8 cellular contexts compared by ENCODE assay signal in the genomic region with DNA sequence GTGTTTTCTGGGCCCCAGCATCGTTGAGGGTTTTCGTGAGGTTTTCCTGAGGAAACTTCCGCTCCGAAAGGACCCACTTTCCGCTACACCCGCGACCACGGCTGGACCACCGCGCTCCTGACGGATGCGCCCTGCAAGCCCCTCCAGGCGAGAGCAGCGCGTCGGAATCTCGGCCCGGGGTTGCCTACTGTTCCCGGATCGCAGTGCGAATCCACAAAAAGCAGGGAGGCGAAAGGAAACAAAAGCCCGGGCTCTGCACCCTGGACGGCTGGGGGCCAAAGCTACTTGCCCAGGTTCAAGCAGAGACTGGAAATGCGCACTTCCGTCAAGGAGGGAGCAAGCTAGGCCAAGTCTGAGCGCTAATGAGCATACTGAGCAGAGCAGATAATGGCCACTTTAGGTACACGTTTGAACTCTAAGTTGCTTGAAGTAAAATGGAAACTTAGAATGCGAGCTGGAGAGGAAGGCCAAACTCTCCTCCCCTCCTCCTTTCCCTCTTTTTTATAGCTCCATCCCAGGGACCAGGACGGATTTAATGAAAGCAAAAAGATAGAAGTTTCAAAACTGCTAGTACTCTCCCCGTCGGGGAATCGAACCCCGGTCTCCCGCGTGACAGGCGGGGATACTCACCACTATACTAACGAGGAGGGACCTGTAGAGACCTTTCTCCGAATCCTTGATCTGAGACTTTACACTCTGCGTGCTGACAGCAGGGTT. TPM values are rescaled to one million over a fixed set of nuclear protein-coding genes. Genes with fewer than 3 reads are reported as not detected.
DNase-seq lines count a peak whose midpoint lies in the region; ATAC-seq and TF ChIP-seq lines count a peak whose summit lies in the region.

No MANE protein-coding gene starts in this region.

- H3K9me3 Mint-ChIP-seq in immature natural killer cell = peaks cover 0 to 12% (median 3%) of the 10 kb centered on the region in 6 donors

- H3K36me3 ChIP-seq in WERI-Rb-1 (peaks cover 3% of the 10 kb centered on the region), breast epithelium (no peaks in the 10 kb centered on the region)

- H3K27ac ChIP-seq in WERI-Rb-1 (peak overlapping the region; percentile 88), breast epithelium (peak overlapping the region; percentile 98)

- H3K36me3 Mint-ChIP-seq in immature natural killer cell = peaks cover 0 to 7% (median 0%) of the 10 kb centered on the region in 3 donors

- no peak for TF ChIP-seq POLR2A in breast epithelium (IDR thresholded peaks at IDR 0.05)

- intact Hi-C loops in breast epithelium (cut with DNase I; ENCODE audit: low total_unique reads) = loop anchor here (5.0 kb wide), 1 partner anchor 35 kb away; no protein-coding TSS in a partner anchor

- H3K4me3 Mint-ChIP-seq in immature natural killer cell = peak overlapping the region; percentile 92 to 98 (median 95)

- H3K27me3 Mint-ChIP-seq in immature natural killer cell (ENCODE audit: low read depth in 3 of 3) = peaks cover 37 to 50% (median 49%) of the 10 kb centered on the region in 3 donors

- peak; percentile 30 for ATAC-seq in HG02973 (IDR thresholded peaks at IDR 0.05; ENCODE audit: unreplicated experiment)

- H3K4me1 ChIP-seq in breast epithelium = no peaks in the 10 kb centered on the region

- peak overlapping the region; percentile 95 to 99 (median 98) for H3K27ac Mint-ChIP-seq in immature natural killer cell

- H3K9me3 ChIP-seq in WERI-Rb-1 (ENCODE audit: severe bottlenecking) (no peaks in the 10 kb centered on the region), breast epithelium (no peaks in the 10 kb centered on the region)

- no peaks in the 10 kb centered on the region for H3K27me3 ChIP-seq in WERI-Rb-1 (ENCODE audit: insufficient read depth, low read depth, severe bottlenecking)
- H3K27me3 ChIP-seq in breast epithelium = no peaks in the 10 kb centered on the region

- peaks cover 56 to 67% of the 10 kb centered on the region in 2 donors for H3K4me1 Mint-ChIP-seq in immature natural killer cell

- H3K4me3 ChIP-seq in WERI-Rb-1 (ENCODE audit: low read depth, low read length) (peak overlapping the region; percentile 77), breast epithelium (peak overlapping the region; percentile 68 to 91 (median 76))

- TF ChIP-seq CTCF in WERI-Rb-1 (IDR thresholded peaks at IDR 0.05; ENCODE audit: low read depth, low read length) (no peak), breast epithelium (IDR thresholded peaks at IDR 0.05) (peak in 1 of 3 donors; percentile 5)

- DNase-seq in NCI-H2107 treated with DMSO at 0.1 percent for 48 hours (lab: John Stamatoyannopoulos, UW; ENCODE audit: unreplicated experiment) (peak; percentile 78), NCI-H2107 (lab: John Stamatoyannopoulos, UW) (no peak), NCI-H2081 treated with DMSO at 0.1 percent for 48 hours (lab: John Stamatoyannopoulos, UW) (peak; percentile 65), WERI-Rb-1 (peak; percentile 81), breast epithelium (ENCODE audit: low spot score in 2 of 2) (peak; percentile 91 to 92), immature natural killer cell (peak; percentile 91 to 94 (median 94)), smooth muscle cell of the brain vasculature (ENCODE audit: low read depth, low spot score) (peak; percentile 76)

RNA-seq across cellular contexts. Expression of a gene that starts 11.4 kb away (rescaled TPM):
- total RNA-seq in breast epithelium = 1 to 10 TPM in 2 of 3 donors, under 1 TPM in 1; 0.44 to 3.8 (median 1.6) TPM
- polyA plus RNA-seq in immature natural killer cell = 1 to 10 TPM in 2 of 3 donors, under 1 TPM in 1; 0.60 to 3.1 (median 1.6) TPM

RNA-seq across cellular contexts. Expression of a gene that starts 26.0 kb away (rescaled TPM):
- total RNA-seq in breast epithelium = 10 to 100 TPM; 12.8 to 35.7 (median 32.1) TPM
- polyA plus RNA-seq in immature natural killer cell = 10 to 100 TPM in 2 of 3 donors, 1 to 10 TPM in 1; 9.7 to 30.7 (median 15.9) TPM

RNA-seq across cellular contexts. Expression of a gene that starts 27.3 kb away (rescaled TPM):
- total RNA-seq in breast epithelium = 10 to 100 TPM; 10.2 to 23.6 (median 18.7) TPM
- polyA plus RNA-seq in immature natural killer cell = 10 to 100 TPM in 2 of 3 donors, 1 to 10 TPM in 1; 5.4 to 18.2 (median 14.4) TPM

RNA-seq across cellular contexts. Expression of a gene that starts 31.8 kb away (rescaled TPM):
- 10 to 100 TPM in 2 of 3 donors, 1 to 10 TPM in 1; 8.5 to 11.5 (median 10.8) TPM for total RNA-seq in breast epithelium
- polyA plus RNA-seq in immature natural killer cell = 10 to 100 TPM; 24.0 to 38.8 (median 27.5) TPM

RNA-seq across cellular contexts. Expression of a gene that starts 45.6 kb away (rescaled TPM):
- total RNA-seq in breast epithelium = 10 to 100 TPM; 15.7 to 83.1 (median 41.0) TPM
- 10 to 100 TPM; 53.3 to 69.3 (median 64.0) TPM for polyA plus RNA-seq in immature natural killer cell
